ENCODE assay signal across 21 cellular contexts in genomic region chr12:117882181-117882580, GRCh38.
A peak's percentile ranks its signal among the peaks of the same experiment; 100 is the strongest.
DNase-seq lines count a peak whose midpoint lies in the region; ATAC-seq, FAIRE-seq and TF ChIP-seq lines count a peak whose summit lies in the region.
"Had no signal": no experiment of that assay in that cellular context is flagged by ENCODE, and none has a peak within 500 bp of the region (broad histone marks: within the 10 kb centered on the region; RNA-seq: fewer than 3 reads in every experiment).

No MANE protein-coding gene starts in this region.

- POLR2A ChIA-PET in HCT116 (lab: Charles Lee) = no interaction called here
- POLR2A ChIA-PET in RWPE1 (lab: Yijun Ruan, JAX; ENCODE audit: low non-redundant PET) = no interaction called here
- POLR2A ChIA-PET in activated CD4-positive, alpha-beta T cell treated with anti-CD3 and anti-CD28 coated beads for 36 hours (lab: Charles Lee) = no interaction called here

- TF ChIP-seq POLR2A in HCT116 (IDR thresholded peaks at IDR 0.05; ENCODE audit: borderline replicate concordance, extremely low read depth, insufficient read depth, insufficient read length) = no peak

- no peak overlapping the region for H3K27ac ChIP-seq in HCT116 (ENCODE audit: low read depth, low read length)
- no peak overlapping the region for H3K27ac ChIP-seq in RWPE1
- H3K27ac ChIP-seq in keratinocyte (ENCODE audit: control insufficient read depth, insufficient read depth, low read length) = no peak overlapping the region
- H3K27ac ChIP-seq: BLaER1 had no signal

- TF ChIP-seq RAD21 in HCT116 (IDR thresholded peaks at IDR 0.05; ENCODE audit: low read depth) = peak; percentile 28; the same call in 1 of the 2 replicates

- RAD21 ChIA-PET in HCT116 (lab: Charles Lee; ENCODE audit: low non-redundant PET in 1 of 2, low total read pairs in 2 of 2, uncharacterized antibody in 2 of 2, unreplicated experiment in 2 of 2) = no interaction called here

- peaks cover 20% of the 10 kb centered on the region for H3K27me3 Mint-ChIP-seq in activated CD4-positive, alpha-beta T cell treated with anti-CD3 and anti-CD28 coated beads for 36 hours
- H3K27me3 Mint-ChIP-seq in progenitor cell of endocrine pancreas = peaks cover 14% of the 10 kb centered on the region

- intact Hi-C loops in HCT116 (cut with micrococcal nuclease) = no loop called here
- intact Hi-C loops in activated CD4-positive, alpha-beta T cell treated with anti-CD3 and anti-CD28 coated beads for 36 hours (cut with DNase I, micrococcal nuclease) = no loop called here

- CTCF ChIA-PET in HCT116 (lab: Charles Lee) (no interaction called here), RWPE1 (lab: Yijun Ruan, JAX) (no interaction called here)
- CTCF ChIA-PET in activated CD4-positive, alpha-beta T cell treated with anti-CD3 and anti-CD28 coated beads for 36 hours (lab: Charles Lee) = interaction anchor here (1.1 kb wide), 1 partner anchor 32 kb away, joined by 3 read pairs; no protein-coding TSS in a partner anchor

- H3K9me3 ChIP-seq in HCT116 (ENCODE audit: control insufficient read depth in 1 of 2, insufficient read depth in 1 of 2, low read depth in 1 of 2, low read length in 2 of 2) (no peaks in the 10 kb centered on the region), keratinocyte (ENCODE audit: control insufficient read depth, low read depth, low read length) (no peaks in the 10 kb centered on the region)

- H4K20me1 ChIP-seq in HCT116 (ENCODE audit: insufficient read depth) = no peaks in the 10 kb centered on the region
- H4K20me1 ChIP-seq in keratinocyte (ENCODE audit: control insufficient read depth, extremely low read depth, insufficient read depth, low read length) = no peaks in the 10 kb centered on the region
- H4K20me1 ChIP-seq: BLaER1 had no signal

- ATAC-seq in HCT116 (peak; percentile 51), GM19328 (IDR thresholded peaks at IDR 0.05; ENCODE audit: unreplicated experiment) (no peak)
- no peak for ATAC-seq in activated CD4-positive, alpha-beta T cell treated with anti-CD3 and anti-CD28 coated beads for 36 hours
- ATAC-seq: CD8-positive, alpha-beta T cell; GM23338 had no signal

- H3K27ac Mint-ChIP-seq in activated CD4-positive, alpha-beta T cell treated with anti-CD3 and anti-CD28 coated beads for 36 hours = no peak overlapping the region
- no peak overlapping the region for H3K27ac Mint-ChIP-seq in progenitor cell of endocrine pancreas
- H3K27ac Mint-ChIP-seq: CD14-positive monocyte; CD8-positive, alpha-beta T cell; GM23338; H9 had no signal

- no peak for TF ChIP-seq CTCF in HCT116 (IDR thresholded peaks at IDR 0.05 in 2 of 3, conservative IDR thresholded peaks at IDR 0.05 in 1 of 3; ENCODE audit: borderline replicate concordance in 1 of 3, insufficient read depth in 1 of 3, low read depth in 2 of 3, low read length in 2 of 3)
- no peak for TF ChIP-seq CTCF in RWPE1 (conservative IDR thresholded peaks at IDR 0.05; ENCODE audit: low read depth)
- TF ChIP-seq CTCF in bronchial epithelial cell (IDR thresholded peaks at IDR 0.05; ENCODE audit: insufficient read depth, low read length, severe bottlenecking) = no peak
- peak in 1 of 3 experiments; percentile 10 for TF ChIP-seq CTCF in keratinocyte (optimal IDR thresholded peaks at IDR 0.05 in 1 of 3, IDR thresholded peaks at IDR 0.05 in 1 of 3, conservative IDR thresholded peaks at IDR 0.05 in 1 of 3; ENCODE audit: extremely low read depth in 1 of 3, insufficient read depth in 2 of 3, low read length in 3 of 3)
- TF ChIP-seq CTCF in progenitor cell of endocrine pancreas (IDR thresholded peaks at IDR 0.05; ENCODE audit: unreplicated experiment) = no peak

- H3K4me3 Mint-ChIP-seq in activated CD4-positive, alpha-beta T cell treated with anti-CD3 and anti-CD28 coated beads for 36 hours = no peak overlapping the region
- H3K4me3 Mint-ChIP-seq in progenitor cell of endocrine pancreas (ENCODE audit: low read depth) = no peak overlapping the region
- H3K4me3 Mint-ChIP-seq: CD14-positive monocyte; CD8-positive, alpha-beta T cell; GM23338; H9 had no signal

- H3K4me2 ChIP-seq in HCT116 (ENCODE audit: low read length) (peak overlapping the region; percentile 45), keratinocyte (ENCODE audit: control insufficient read depth, extremely low read depth, insufficient read depth, low read depth, low read length) (no peak overlapping the region)
- H3K4me2 ChIP-seq: BLaER1, GM23338 had no signal

- H3K4me1 ChIP-seq in HCT116 (ENCODE audit: control insufficient read depth in 1 of 2, insufficient read depth in 2 of 2, low read length in 2 of 2) (peaks cover 14 to 28% of the 10 kb centered on the region in 2 experiments), keratinocyte (ENCODE audit: control insufficient read depth, extremely low read depth, insufficient read depth, low read length) (peaks cover 3% of the 10 kb centered on the region)

- H3K4me3 ChIP-seq in HCT116 (replicated peaks in 1 of 2; ENCODE audit: low read depth in 1 of 2, low read length in 2 of 2) (no peak overlapping the region), bronchial epithelial cell (ENCODE audit: low read depth, low read length) (no peak overlapping the region), keratinocyte (ENCODE audit: control insufficient read depth in 2 of 3, extremely low read depth in 1 of 3, insufficient read depth in 2 of 3, low read depth in 1 of 3, low read length in 3 of 3) (no peak overlapping the region)
- H3K4me3 ChIP-seq: BLaER1, GM23338 had no signal

- no peaks in the 10 kb centered on the region for H3K36me3 ChIP-seq in HCT116 (ENCODE audit: control insufficient read depth in 1 of 2, insufficient read depth in 2 of 2, low read length in 2 of 2)
- H3K36me3 ChIP-seq in bronchial epithelial cell (ENCODE audit: control insufficient read depth, insufficient read depth, low read length) = no peaks in the 10 kb centered on the region
- H3K36me3 ChIP-seq in keratinocyte (ENCODE audit: control insufficient read depth in 2 of 2, extremely low read depth in 1 of 2, insufficient read depth in 2 of 2, low read length in 2 of 2) = no peaks in the 10 kb centered on the region
- H3K36me3 ChIP-seq: BLaER1 had no signal

- BruUV-seq in HCT116 (replicated peaks; lab: Mats Ljungman, UMichigan) = no TSS peak

- FAIRE-seq in bronchial epithelial cell (lab: Jason Lieb, UNC) = no peak
- FAIRE-seq in keratinocyte (lab: Jason Lieb, UNC) = peak; percentile 59
- FAIRE-seq: G401.6, GM12892, GM18507 had no signal

- H3K79me2 ChIP-seq in HCT116 (ENCODE audit: insufficient read depth, low read length) (no peaks in the 10 kb centered on the region), keratinocyte (ENCODE audit: control insufficient read depth, insufficient read depth, low read length) (no peaks in the 10 kb centered on the region)

- no peak overlapping the region for H2AFZ ChIP-seq in HCT116 (ENCODE audit: low read depth, low read length, poor library complexity, severe bottlenecking)
- H2AFZ ChIP-seq in keratinocyte (ENCODE audit: control insufficient read depth, low read length) = no peak overlapping the region
- H2AFZ ChIP-seq: GM23338 had no signal

- no peak overlapping the region for H3K9ac ChIP-seq in HCT116 (ENCODE audit: low read length)
- no peak overlapping the region for H3K9ac ChIP-seq in keratinocyte (ENCODE audit: control insufficient read depth, extremely low read depth, insufficient read depth, low read length)
- H3K9ac ChIP-seq: BLaER1 had no signal

- no peak for DNase-seq in HCT116 (ENCODE audit: low read depth, low spot score)
- DNase-seq in RWPE1 (ENCODE audit: low spot score) = peak; percentile 68
- DNase-seq in bronchial epithelial cell (ENCODE audit: low read depth) = peak; percentile 31
- DNase-seq in keratinocyte (ENCODE audit: low read depth, low spot score) = no peak
- DNase-seq in activated CD4-positive, alpha-beta T cell treated with anti-CD3 and anti-CD28 coated beads for 36 hours = no peak
- no peak for DNase-seq in progenitor cell of endocrine pancreas (ENCODE audit: low spot score, unreplicated experiment)
- no peak for DNase-seq in H4 (ENCODE audit: low spot score)
- DNase-seq: 8988T; CD8-positive, alpha-beta T cell; COR-L47; DMS 273 treated with DMSO at 0.1 percent for 48 hours; DMS53; DND-41; H9 had no signal

- no peaks in the 10 kb centered on the region for H3K9me2 ChIP-seq in HCT116 (ENCODE audit: insufficient read depth)

- H3K9me3 Mint-ChIP-seq in activated CD4-positive, alpha-beta T cell treated with anti-CD3 and anti-CD28 coated beads for 36 hours (ENCODE audit: low read depth) = no peaks in the 10 kb centered on the region
- peaks cover 7% of the 10 kb centered on the region for H3K9me3 Mint-ChIP-seq in progenitor cell of endocrine pancreas (ENCODE audit: low read depth)
- H3K9me3 Mint-ChIP-seq: CD8-positive, alpha-beta T cell; GM23338; H9 had no signal

- dilution Hi-C loops in keratinocyte (cut with MboI; ENCODE audit: extremely low pct_ligation_motif_present, low sequenced_read_pairs) = no loop called here

- no peaks in the 10 kb centered on the region for H3K4me1 Mint-ChIP-seq in activated CD4-positive, alpha-beta T cell treated with anti-CD3 and anti-CD28 coated beads for 36 hours
- peaks cover 4% of the 10 kb centered on the region for H3K4me1 Mint-ChIP-seq in progenitor cell of endocrine pancreas (ENCODE audit: low read depth)

- no peaks in the 10 kb centered on the region for H3K9me1 ChIP-seq in keratinocyte (ENCODE audit: control insufficient read depth, extremely low read depth, insufficient read depth, low read length)

- no peaks in the 10 kb centered on the region for H3K36me3 Mint-ChIP-seq in activated CD4-positive, alpha-beta T cell treated with anti-CD3 and anti-CD28 coated beads for 36 hours (ENCODE audit: low read depth)
- no peaks in the 10 kb centered on the region for H3K36me3 Mint-ChIP-seq in progenitor cell of endocrine pancreas (ENCODE audit: insufficient read depth)
- H3K36me3 Mint-ChIP-seq: CD14-positive monocyte; CD8-positive, alpha-beta T cell had no signal

- H3K27me3 ChIP-seq in HCT116 (ENCODE audit: insufficient read depth, low read length) = no peaks in the 10 kb centered on the region
- no peaks in the 10 kb centered on the region for H3K27me3 ChIP-seq in bronchial epithelial cell (ENCODE audit: control insufficient read depth, insufficient read depth, low read length)
- H3K27me3 ChIP-seq in keratinocyte (ENCODE audit: control insufficient read depth, extremely low read depth, insufficient read depth, low read length) = no peaks in the 10 kb centered on the region
- H3K27me3 ChIP-seq: BLaER1 had no signal

TF ChIP-seq in HCT116, 20 proteins besides CTCF, POLR2A, EP300 and RAD21:
- TF ChIP-seq SRF (IDR thresholded peaks at IDR 0.05; ENCODE audit: low read depth) (no peak), JUND (IDR thresholded peaks at IDR 0.05) (0 out of 2 replicates have a peak, but pooled peaks have one; percentile 36), FOSL1 (IDR thresholded peaks at IDR 0.05; ENCODE audit: low read depth) (peak; percentile 34; the same call in 1 of the 2 replicates)

Comparison
In these comparisons a context has a peak if more than half of its experiments do, and no peak if none do; other contexts are left out.
1. DNase-seq: peak in RWPE1 (single experiment) and bronchial epithelial cell (single experiment); none in HCT116 (single experiment), keratinocyte (single experiment), activated CD4-positive, alpha-beta T cell treated with anti-CD3 and anti-CD28 coated beads for 36 hours (single experiment), progenitor cell of endocrine pancreas (single experiment) and H4 (single experiment).